Comparison of ENCODE assay signal across 25 cellular contexts in genomic region chr1:245580651-245581050, GRCh38.
DNase-seq lines count a peak whose midpoint lies in the region.
"Had no signal": no experiment of that assay in that cellular context is flagged by ENCODE, and none has a peak within 500 bp of the region (broad histone marks: within the 10 kb centered on the region; RNA-seq: fewer than 3 reads in every experiment).

No MANE protein-coding gene starts in this region.

- H3K4me3 ChIP-seq in SJCRH30, result no peak overlapping the region
- H3K4me3 ChIP-seq: BLaER1, GM12878 had no signal

- H3K27ac ChIP-seq in SJCRH30, result peak overlapping the region; percentile 81
- H3K27ac ChIP-seq: BLaER1 had no signal

- DNase-seq in NCI-H82 (lab: John Stamatoyannopoulos, UW) (peak; percentile 48), NCI-H82 treated with DMSO at 0.1 percent for 48 hours (lab: John Stamatoyannopoulos, UW; ENCODE audit: unreplicated experiment) (no peak), HT1080 (ENCODE audit: low read depth) (peak; percentile 32), SJCRH30 (no peak), kidney tubule cell (ENCODE audit: low spot score) (peak; percentile 79), SIG-M5 treated with dmso at 0.1 percent for 504 hours (lab: John Stamatoyannopoulos, UW; ENCODE audit: unreplicated experiment) (no peak), NCI-H2081 (lab: John Stamatoyannopoulos, UW) (no peak), amygdala (lab: John Stamatoyannopoulos, UW) (no peak)
- DNase-seq: 8988T; ACHN; BE2C; C1 segment of cervical spinal cord; CD4-positive, alpha-beta memory T cell; CD4-positive, CD25-positive, alpha-beta regulatory T cell; CD8-positive, alpha-beta memory T cell; COR-L47; DMS 273 treated with DMSO at 0.1 percent for 48 hours; DMS153; DMS53; DMS79; DND-41; EL; GDM1 had no signal

- no peaks in the 10 kb centered on the region for H3K9me3 ChIP-seq in SJCRH30 (replicated peaks)
- H3K9me3 ChIP-seq: BE2C, BLaER1 had no signal

- peaks cover 67% of the 10 kb centered on the region for H3K4me1 ChIP-seq in SJCRH30

- H3K36me3 ChIP-seq in SJCRH30, result no peaks in the 10 kb centered on the region
- H3K36me3 ChIP-seq: BLaER1 had no signal

- no peaks in the 10 kb centered on the region for H3K27me3 ChIP-seq in SJCRH30
- H3K27me3 ChIP-seq: BE2C, BLaER1 had no signal

Comparison
In these comparisons a context has a peak if more than half of its experiments do, and no peak if none do; other contexts are left out.
1. DNase-seq: peak in NCI-H82 (single experiment), HT1080 (single experiment) and kidney tubule cell (single experiment); none in NCI-H82 treated with DMSO at 0.1 percent for 48 hours (single experiment), SJCRH30 (0 of 2), SIG-M5 treated with dmso at 0.1 percent for 504 hours (single experiment), NCI-H2081 (0 of 2) and amygdala (0 of 56).